In genomic region chr4:61319156-61319555, GRCh38 we compare ENCODE assay signal across 25 cellular contexts.
"Had no signal": no experiment of that assay in that cellular context is flagged by ENCODE, and none has a peak within 500 bp of the region (broad histone marks: within the 10 kb centered on the region; RNA-seq: fewer than 3 reads in every experiment).

No MANE protein-coding gene starts in this region.

- H3K27ac ChIP-seq: coronary artery, dorsolateral prefrontal cortex, epithelial cell of prostate, esophagus squamous epithelium, foreskin keratinocyte, gastroesophageal sphincter, heart left ventricle, hepatocyte, left lung, lower lobe of right lung had no signal

- H3K9me3 ChIP-seq: lower lobe of right lung had no signal

- H3K27me3 Mint-ChIP-seq: effector memory CD8-positive, alpha-beta T cell; naive thymus-derived CD4-positive, alpha-beta T cell had no signal

- DNase-seq: dermis blood vessel endothelial cell; dorsolateral prefrontal cortex; effector CD4-positive, alpha-beta T cell; effector memory CD8-positive, alpha-beta T cell; endodermal cell; erythroblast; esophagus squamous epithelium; foreskin keratinocyte; heart left ventricle; hypothalamus; immature natural killer cell; islet precursor cell; kidney; left cardiac atrium; left lung; left ventricle myocardium superior; lower lobe of right lung; mesenchymal stem cell; midbrain; naive thymus-derived CD4-positive, alpha-beta T cell had no signal

- H3K4me3 Mint-ChIP-seq: effector memory CD8-positive, alpha-beta T cell; endodermal cell; immature natural killer cell; naive thymus-derived CD4-positive, alpha-beta T cell had no signal

- H3K4me1 ChIP-seq: foreskin keratinocyte, left lung, lower lobe of right lung had no signal

- H3K36me3 Mint-ChIP-seq: naive thymus-derived CD4-positive, alpha-beta T cell had no signal

- H3K36me3 ChIP-seq: esophagus squamous epithelium, gastroesophageal sphincter, heart left ventricle, left lung, lower lobe of right lung had no signal

- ATAC-seq: effector memory CD8-positive, alpha-beta T cell; esophagus mucosa; foreskin keratinocyte; gastroesophageal sphincter; heart left ventricle; left cardiac atrium; left lung; left ventricle myocardium superior; lower lobe of right lung; naive thymus-derived CD4-positive, alpha-beta T cell had no signal

- H3K27me3 ChIP-seq: dorsolateral prefrontal cortex, esophagus squamous epithelium, foreskin keratinocyte, gastroesophageal sphincter, heart left ventricle, hepatocyte, left lung had no signal

- H3K4me3 ChIP-seq: coronary artery, dorsolateral prefrontal cortex, esophagus squamous epithelium, gastroesophageal sphincter, heart left ventricle, hepatocyte, left lung, lower lobe of right lung had no signal

- H3K4me1 Mint-ChIP-seq: immature natural killer cell; naive thymus-derived CD4-positive, alpha-beta T cell had no signal

- H3K27ac Mint-ChIP-seq: effector memory CD8-positive, alpha-beta T cell; endodermal cell; immature natural killer cell; naive thymus-derived CD4-positive, alpha-beta T cell had no signal
